Comparison of ENCODE assay signal across 8 cellular contexts in the genomic region with DNA sequence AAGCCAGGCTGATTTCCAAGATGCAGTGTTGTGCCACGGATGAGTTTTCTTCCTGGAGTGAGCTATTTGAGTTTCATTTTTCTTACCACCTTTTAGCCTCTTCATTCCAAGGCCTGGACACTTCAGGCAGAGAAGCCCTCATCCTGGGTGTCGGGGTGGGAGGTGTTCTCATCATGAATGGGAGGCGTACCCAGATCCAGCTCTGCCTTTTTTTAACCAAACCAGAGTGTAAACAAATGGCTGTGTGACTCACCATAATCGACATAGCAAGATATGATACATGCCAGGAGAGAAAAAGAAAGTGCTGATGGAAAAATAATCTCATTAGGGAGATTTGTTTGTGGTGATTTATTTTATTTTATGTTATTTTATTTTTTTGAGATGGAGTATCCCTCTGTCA.
DNase-seq lines count a peak whose midpoint lies in the region; ATAC-seq and TF ChIP-seq lines count a peak whose summit lies in the region.

No MANE protein-coding gene starts in this region.

- H3K27ac Mint-ChIP-seq in natural killer cell, result peak overlapping the region; percentile 92 to 95

- H3K4me3 Mint-ChIP-seq in natural killer cell, result peak overlapping the region; percentile 82

- no peaks in the 10 kb centered on the region for H3K36me3 Mint-ChIP-seq in natural killer cell

- peak overlapping the region; percentile 18 for H3K4me3 ChIP-seq in AG10803 (ENCODE audit: low read length)

- intact Hi-C loops in natural killer cell (cut with micrococcal nuclease), result loop anchor here (1.0 to 5.0 kb wide), 2 partner anchors 26 to 41 kb away; no protein-coding TSS in a partner anchor

- ATAC-seq in natural killer cell (peak; percentile 59 to 86 (median 64)), GM21717 (IDR thresholded peaks at IDR 0.05; ENCODE audit: unreplicated experiment) (no peak), HG02571 (IDR thresholded peaks at IDR 0.05; ENCODE audit: unreplicated experiment) (no peak)

- no peaks in the 10 kb centered on the region for H3K9me3 Mint-ChIP-seq in natural killer cell

- peaks cover 45% of the 10 kb centered on the region in 2 donors for H3K4me1 Mint-ChIP-seq in natural killer cell

- H3K27me3 Mint-ChIP-seq in natural killer cell (ENCODE audit: low read depth in 2 of 2), result no peaks in the 10 kb centered on the region

- TF ChIP-seq CTCF in AG10803 (conservative IDR thresholded peaks at IDR 0.05; ENCODE audit: low read length) (no peak), natural killer cell (IDR thresholded peaks at IDR 0.05) (no peak)

- DNase-seq in AG10803 (ENCODE audit: low read depth) (peak; percentile 83), HS-27A (ENCODE audit: low read depth) (peak; percentile 79), T-helper 22 cell (ENCODE audit: low read depth) (peak; percentile 27), natural killer cell (no peak), AML-193 (lab: John Stamatoyannopoulos, UW) (no peak)
- peak; percentile 23 for DNase-seq in effector CD4-positive, alpha-beta T cell

Comparison
In these comparisons a context has a peak if more than half of its experiments do, and no peak if none do; other contexts are left out.
1. DNase-seq: peak in AG10803 (single experiment), HS-27A (single experiment), T-helper 22 cell (single experiment) and effector CD4-positive, alpha-beta T cell (single experiment); none in natural killer cell (single experiment) and AML-193 (0 of 2).
2. ATAC-seq: peak in natural killer cell (3 of 3); none in GM21717 (single experiment) and HG02571 (single experiment).